In the genomic region with DNA sequence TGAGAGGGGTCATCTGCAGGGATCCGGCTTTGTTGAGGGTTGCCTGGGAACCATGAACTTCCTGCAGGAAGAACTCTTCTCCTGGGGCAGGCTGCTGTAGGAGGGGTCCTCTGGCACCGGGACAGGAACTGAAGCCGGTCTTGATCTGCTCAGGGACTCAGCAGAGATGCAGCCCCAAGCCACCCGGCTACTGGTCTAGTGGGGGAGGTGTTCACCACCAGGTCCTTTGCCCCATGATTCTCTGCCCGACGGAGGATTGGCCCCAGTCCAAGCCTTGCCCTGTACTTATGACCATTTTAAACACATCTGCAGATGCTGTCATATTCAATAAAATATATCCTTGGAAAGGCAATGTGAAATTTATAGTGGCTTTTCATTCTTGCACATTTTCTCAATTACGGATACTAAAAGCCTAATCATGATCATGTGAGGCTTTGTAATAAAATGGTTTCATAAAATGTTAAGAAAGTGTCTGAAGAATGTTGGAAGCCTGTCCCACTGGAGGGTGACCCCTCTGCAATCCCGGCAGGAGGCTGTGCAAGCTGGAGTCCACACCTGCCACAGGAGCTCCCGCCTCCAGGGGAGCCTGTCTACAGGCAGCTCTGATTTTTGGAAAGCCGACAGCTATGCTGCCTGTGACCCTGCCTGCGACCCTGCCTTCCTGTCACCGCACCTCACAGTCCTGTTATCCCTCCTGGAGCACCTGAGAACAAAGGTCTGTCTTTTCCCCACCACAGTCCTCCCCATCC, we compare ENCODE assay signal across 1 cellular context.
TF ChIP-seq lines count a peak whose summit lies in the region.

No MANE protein-coding gene starts in this region.

TF ChIP-seq in H1, 55 proteins besides CTCF, POLR2A, EP300 and RAD21:
- TF ChIP-seq RNF2 (IDR thresholded peaks at IDR 0.05; ENCODE audit: borderline replicate concordance, low read depth, low read length, missing control alignments, poor library complexity, severe bottlenecking) (no peak), TBP (IDR thresholded peaks at IDR 0.05; ENCODE audit: low read depth, low read length) (no peak), TAF7 (optimal IDR thresholded peaks at IDR 0.05; ENCODE audit: borderline replicate concordance, low read depth, low read length) (no peak), KDM4A (IDR thresholded peaks at IDR 0.05; ENCODE audit: low read depth, low read length, severe bottlenecking) (no peak), POLR2AphosphoS5 (IDR thresholded peaks at IDR 0.05; ENCODE audit: low read depth, low read length) (no peak), SIRT6 (IDR thresholded peaks at IDR 0.05; ENCODE audit: low read length) (no peak), BRCA1 (IDR thresholded peaks at IDR 0.05; ENCODE audit: low read depth, low read length) (no peak), GABPA (IDR thresholded peaks at IDR 0.05; ENCODE audit: borderline replicate concordance, insufficient read depth, low read length) (no peak), BCL11A (IDR thresholded peaks at IDR 0.05; ENCODE audit: low read depth in 2 of 2, low read length in 2 of 2) (no peak), SP2 (IDR thresholded peaks at IDR 0.05; ENCODE audit: low read length) (no peak), SRF (IDR thresholded peaks at IDR 0.05; ENCODE audit: low read depth, low read length) (no peak), YY1 (IDR thresholded peaks at IDR 0.05; ENCODE audit: low read depth, low read length) (no peak), TEAD4 (IDR thresholded peaks at IDR 0.05; ENCODE audit: low read depth, low read length) (no peak), HDAC2 (IDR thresholded peaks at IDR 0.05; ENCODE audit: borderline replicate concordance in 1 of 2, low read depth in 2 of 2, low read length in 2 of 2) (no peak), JUND (IDR thresholded peaks at IDR 0.05; ENCODE audit: low read length) (no peak)
- TF ChIP-seq, protein P1, sequence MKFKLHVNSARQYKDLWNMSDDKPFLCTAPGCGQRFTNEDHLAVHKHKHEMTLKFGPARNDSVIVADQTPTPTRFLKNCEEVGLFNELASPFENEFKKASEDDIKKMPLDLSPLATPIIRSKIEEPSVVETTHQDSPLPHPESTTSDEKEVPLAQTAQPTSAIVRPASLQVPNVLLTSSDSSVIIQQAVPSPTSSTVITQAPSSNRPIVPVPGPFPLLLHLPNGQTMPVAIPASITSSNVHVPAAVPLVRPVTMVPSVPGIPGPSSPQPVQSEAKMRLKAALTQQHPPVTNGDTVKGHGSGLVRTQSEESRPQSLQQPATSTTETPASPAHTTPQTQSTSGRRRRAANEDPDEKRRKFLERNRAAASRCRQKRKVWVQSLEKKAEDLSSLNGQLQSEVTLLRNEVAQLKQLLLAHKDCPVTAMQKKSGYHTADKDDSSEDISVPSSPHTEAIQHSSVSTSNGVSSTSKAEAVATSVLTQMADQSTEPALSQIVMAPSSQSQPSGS (IDR thresholded peaks at IDR 0.05; ENCODE audit: low read length) = no peak
